ENCODE assay signal across 19 cellular contexts in the genomic region with DNA sequence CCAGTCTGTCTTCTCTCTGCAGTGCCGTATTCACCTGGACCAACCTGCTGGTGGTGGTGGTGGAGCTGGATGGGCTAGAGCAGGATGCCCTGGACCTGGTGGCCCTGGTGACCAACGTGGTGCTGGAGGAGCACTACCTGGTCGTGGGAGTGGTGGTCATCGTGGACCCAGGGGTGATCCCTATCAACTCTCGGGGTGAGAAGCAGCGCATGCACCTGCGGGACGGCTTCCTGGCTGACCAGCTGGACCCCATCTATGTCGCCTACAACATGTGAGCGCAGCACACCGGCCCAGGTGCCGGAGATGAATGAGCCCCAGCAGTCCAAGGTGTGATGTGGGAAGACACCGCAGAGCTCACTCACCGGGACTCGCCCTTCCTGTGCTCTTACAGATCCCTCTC. TPM values are rescaled to one million over a fixed set of nuclear protein-coding genes. Genes with fewer than 3 reads are reported as not detected.
DNase-seq lines count a peak whose midpoint lies in the region; ATAC-seq, FAIRE-seq and TF ChIP-seq lines count a peak whose summit lies in the region.
"Had no signal": no experiment of that assay in that cellular context is flagged by ENCODE, and none has a peak within 500 bp of the region (broad histone marks: within the 10 kb centered on the region; RNA-seq: fewer than 3 reads in every experiment).

No MANE protein-coding gene starts in this region.

- H3K4me1 Mint-ChIP-seq in activated naive CD4-positive, alpha-beta T cell treated with anti-CD3 and anti-CD28 coated beads, Interleukin-2, amount 50 U/mL, for 24 hours: peaks cover 56% of the 10 kb centered on the region
- H3K4me1 Mint-ChIP-seq in CD8-positive, alpha-beta memory T cell: peaks cover under 1 to 17% (median 5%) of the 10 kb centered on the region in 3 donors
- no peaks in the 10 kb centered on the region for H3K4me1 Mint-ChIP-seq in endothelial cell (ENCODE audit: unreplicated experiment)

- no peaks in the 10 kb centered on the region for H3K27me3 Mint-ChIP-seq in activated naive CD4-positive, alpha-beta T cell treated with anti-CD3 and anti-CD28 coated beads, Interleukin-2, amount 50 U/mL, for 24 hours
- H3K27me3 Mint-ChIP-seq in CD8-positive, alpha-beta memory T cell: no peaks in the 10 kb centered on the region
- peaks cover 6% of the 10 kb centered on the region for H3K27me3 Mint-ChIP-seq in endothelial cell (ENCODE audit: unreplicated experiment)

- H3K4me3 ChIP-seq in CD8-positive, alpha-beta memory T cell (ENCODE audit: low read length): no peak overlapping the region
- H3K4me3 ChIP-seq in neutrophil (ENCODE audit: low read depth in 1 of 2, low read length in 1 of 2): no peak overlapping the region
- H3K4me3 ChIP-seq: GM23248 had no signal

- H3K27ac Mint-ChIP-seq in activated naive CD4-positive, alpha-beta T cell treated with anti-CD3 and anti-CD28 coated beads, Interleukin-2, amount 50 U/mL, for 24 hours: peak overlapping the region; percentile 8
- peak overlapping the region in 5 of 8 donors; percentile 46 to 96 (median 61) for H3K27ac Mint-ChIP-seq in CD8-positive, alpha-beta memory T cell
- H3K27ac Mint-ChIP-seq in endothelial cell (ENCODE audit: unreplicated experiment): peak overlapping the region; percentile 45

- no peaks in the 10 kb centered on the region for H3K9me3 ChIP-seq in CD8-positive, alpha-beta memory T cell (ENCODE audit: low read length)
- no peaks in the 10 kb centered on the region for H3K9me3 ChIP-seq in neutrophil

- peaks cover 65% of the 10 kb centered on the region for H3K36me3 ChIP-seq in CD8-positive, alpha-beta memory T cell (ENCODE audit: insufficient read depth, low read length)
- H3K36me3 ChIP-seq in neutrophil: peaks cover 89% of the 10 kb centered on the region

- CTCF ChIA-PET in CD8-positive, alpha-beta memory T cell (lab: Charles Lee): interaction anchor here (1.0 kb wide), 1 partner anchor 55 kb away, joined by 4 read pairs; no protein-coding TSS in a partner anchor

- H3K9me3 Mint-ChIP-seq in activated naive CD4-positive, alpha-beta T cell treated with anti-CD3 and anti-CD28 coated beads, Interleukin-2, amount 50 U/mL, for 24 hours: no peaks in the 10 kb centered on the region
- peaks cover 0 to 2% (median 0%) of the 10 kb centered on the region in 5 donors for H3K9me3 Mint-ChIP-seq in CD8-positive, alpha-beta memory T cell
- no peaks in the 10 kb centered on the region for H3K9me3 Mint-ChIP-seq in endothelial cell (ENCODE audit: unreplicated experiment)

- POLR2A ChIA-PET in CD8-positive, alpha-beta memory T cell (lab: Charles Lee): no interaction called here

- H3K4me1 ChIP-seq in CD8-positive, alpha-beta memory T cell (ENCODE audit: insufficient read depth, low read length): peaks cover 33% of the 10 kb centered on the region
- peaks cover 4 to 5% of the 10 kb centered on the region in 2 experiments for H3K4me1 ChIP-seq in neutrophil (ENCODE audit: control insufficient read depth in 1 of 2, insufficient read depth in 1 of 2, low read depth in 1 of 2, low read length in 1 of 2)

- no peak for ATAC-seq in GM18907 (IDR thresholded peaks at IDR 0.05; ENCODE audit: unreplicated experiment)
- ATAC-seq: HCT116 had no signal

- no peak overlapping the region for H3K4me3 Mint-ChIP-seq in activated naive CD4-positive, alpha-beta T cell treated with anti-CD3 and anti-CD28 coated beads, Interleukin-2, amount 50 U/mL, for 24 hours
- H3K4me3 Mint-ChIP-seq in CD8-positive, alpha-beta memory T cell: no peak overlapping the region
- H3K4me3 Mint-ChIP-seq in endothelial cell (ENCODE audit: unreplicated experiment): no peak overlapping the region

- no peak overlapping the region for H3K27ac ChIP-seq in CD8-positive, alpha-beta memory T cell (ENCODE audit: low read depth, low read length)
- H3K27ac ChIP-seq in neutrophil: peak overlapping the region; percentile 49
- H3K27ac ChIP-seq: GM23248 had no signal

- DNase-seq in activated naive CD4-positive, alpha-beta T cell treated with anti-CD3 and anti-CD28 coated beads, Interleukin-2, amount 50 U/mL, for 16 hours: no peak
- DNase-seq in CD8-positive, alpha-beta memory T cell: no peak
- DNase-seq in endothelial cell (ENCODE audit: low spot score) (no peak), HTR-8/SVneo (ENCODE audit: insufficient read length, low spot score) (no peak)
- DNase-seq: DND-41; GM23248; NCI-H1417 treated with DMSO at 0.1 percent for 48 hours; NCI-H1930; NCI-H2171 treated with DMSO at 0.1 percent for 48 hours; NCI-H446 treated with DMSO at 0.1 percent for 48 hours; NK-92 treated with Interleukin-12 subunit alpha and Interleukin-12 subunit beta, amount 100 ng/mL, for 24 hours; SHP77 treated with DMSO at 0.1 percent for 48 hours had no signal

- H3K36me3 Mint-ChIP-seq in activated naive CD4-positive, alpha-beta T cell treated with anti-CD3 and anti-CD28 coated beads, Interleukin-2, amount 50 U/mL, for 24 hours: peaks cover 36% of the 10 kb centered on the region
- peaks cover 32 to 91% (median 36%) of the 10 kb centered on the region in 3 donors for H3K36me3 Mint-ChIP-seq in CD8-positive, alpha-beta memory T cell
- H3K36me3 Mint-ChIP-seq in endothelial cell (ENCODE audit: low read depth, unreplicated experiment): peaks cover 71% of the 10 kb centered on the region

- FAIRE-seq in HTR-8/SVneo (lab: Jason Lieb, UNC): no peak
- FAIRE-seq: G401.6 had no signal

- H3K27me3 ChIP-seq in CD8-positive, alpha-beta memory T cell (ENCODE audit: insufficient read depth, low read length, poor library complexity, severe bottlenecking): no peaks in the 10 kb centered on the region
- no peaks in the 10 kb centered on the region for H3K27me3 ChIP-seq in neutrophil

- TF ChIP-seq CTCF in endothelial cell (IDR thresholded peaks at IDR 0.05; ENCODE audit: unreplicated experiment) (no peak), neutrophil (IDR thresholded peaks at IDR 0.05) (no peak)

RNA-seq across cellular contexts. Expression of gene S100B, which starts 37.5 kb away (rescaled TPM):
- 1 to 10 TPM in 1 of 2 experiments, under 1 TPM in 1; 0.91 to 1.4 TPM for total RNA-seq in CD8-positive, alpha-beta memory T cell
- 24.1 TPM for polyA plus RNA-seq in CD8-positive, alpha-beta memory T cell
- 0.54 TPM for total RNA-seq in endothelial cell (ENCODE audit: unreplicated experiment)
- total RNA-seq: GM23248, OCI-LY7 had no signal
- polyA plus RNA-seq: BJ, GM23248 had no signal

Comparison
In these comparisons a context has a peak if more than half of its experiments do, and no peak if none do; other contexts are left out.
1. H3K27ac Mint-ChIP-seq: peak in every context shown above with its lines; median percentile 61 in CD8-positive, alpha-beta memory T cell; 45 in endothelial cell; 8 in activated naive CD4-positive, alpha-beta T cell treated with anti-CD3 and anti-CD28 coated beads, Interleukin-2, amount 50 U/mL, for 24 hours.